In genomic region chr7:87218941-87219544, GRCh38 we compare ENCODE assay signal across 1 cellular context.
A peak's percentile ranks its signal among the peaks of the same experiment; 100 is the strongest.
TF ChIP-seq lines count a peak whose summit lies in the region.

No MANE protein-coding gene starts in this region.

TF ChIP-seq in K562, 482 proteins besides CTCF, POLR2A, EP300 and RAD21 (continued from another document):
- TF ChIP-seq, protein P1, sequence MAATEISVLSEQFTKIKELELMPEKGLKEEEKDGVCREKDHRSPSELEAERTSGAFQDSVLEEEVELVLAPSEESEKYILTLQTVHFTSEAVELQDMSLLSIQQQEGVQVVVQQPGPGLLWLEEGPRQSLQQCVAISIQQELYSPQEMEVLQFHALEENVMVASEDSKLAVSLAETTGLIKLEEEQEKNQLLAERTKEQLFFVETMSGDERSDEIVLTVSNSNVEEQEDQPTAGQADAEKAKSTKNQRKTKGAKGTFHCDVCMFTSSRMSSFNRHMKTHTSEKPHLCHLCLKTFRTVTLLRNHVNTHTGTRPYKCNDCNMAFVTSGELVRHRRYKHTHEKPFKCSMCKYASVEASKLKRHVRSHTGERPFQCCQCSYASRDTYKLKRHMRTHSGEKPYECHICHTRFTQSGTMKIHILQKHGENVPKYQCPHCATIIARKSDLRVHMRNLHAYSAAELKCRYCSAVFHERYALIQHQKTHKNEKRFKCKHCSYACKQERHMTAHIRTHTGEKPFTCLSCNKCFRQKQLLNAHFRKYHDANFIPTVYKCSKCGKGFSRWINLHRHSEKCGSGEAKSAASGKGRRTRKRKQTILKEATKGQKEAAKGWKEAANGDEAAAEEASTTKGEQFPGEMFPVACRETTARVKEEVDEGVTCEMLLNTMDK (IDR thresholded peaks at IDR 0.05; ENCODE audit: borderline replicate concordance, insufficient read depth, low read depth, low read length, poor library complexity, severe bottlenecking) = peak; percentile 41
- TF ChIP-seq ARID4B (CRISPR knock-in tag; IDR thresholded peaks at IDR 0.05) (peak; percentile 56; the same call in 1 of the 2 replicates), TBP (optimal IDR thresholded peaks at IDR 0.05; ENCODE audit: low read depth, low read length) (no peak), ETV5 (CRISPR knock-in tag; IDR thresholded peaks at IDR 0.05; ENCODE audit: low read depth) (0 out of 2 replicates have a peak, but pooled peaks have one; percentile 35), DIDO1 (tag; IDR thresholded peaks at IDR 0.05; ENCODE audit: low read depth) (0 out of 2 replicates have a peak, but pooled peaks have one; percentile 55), HNRNPLL (IDR thresholded peaks at IDR 0.05; ENCODE audit: low read depth, low read length, poor library complexity, severe bottlenecking) (peak; percentile 4), BRD9 (IDR thresholded peaks at IDR 0.05; ENCODE audit: low read depth, partially characterized antibody) (no peak), ZNF778 (CRISPR knock-in tag; IDR thresholded peaks at IDR 0.05) (no peak), ZNF830 (CRISPR knock-in tag; IDR thresholded peaks at IDR 0.05) (0 out of 2 replicates have a peak, but pooled peaks have one; percentile 65), CBX5 (IDR thresholded peaks at IDR 0.05; ENCODE audit: borderline replicate concordance, low read depth) (no peak), ATF6 (CRISPR knock-in tag; IDR thresholded peaks at IDR 0.05) (0 out of 2 replicates have a peak, but pooled peaks have one; percentile 68), ZNF316 (IDR thresholded peaks at IDR 0.05) (peak; percentile 29; the same call in 1 of the 2 replicates), SPI1 (IDR thresholded peaks at IDR 0.05; ENCODE audit: borderline replicate concordance, low read depth, low read length) (peak; percentile 61; the same call in 1 of the 2 replicates), MTA3 (IDR thresholded peaks at IDR 0.05; ENCODE audit: borderline replicate concordance) (peak; percentile 46; the same call in 1 of the 2 replicates), YY1 (IDR thresholded peaks at IDR 0.05; ENCODE audit: borderline replicate concordance in 1 of 3, control insufficient read depth in 1 of 3, extremely low read depth in 1 of 3, insufficient read depth in 3 of 3, insufficient read length in 1 of 3, insufficient replicate concordance in 2 of 3, low read depth in 1 of 3, low read length in 2 of 3) (peak in 1 of 3 experiments; percentile 45), KLF13 (tag; IDR thresholded peaks at IDR 0.05; ENCODE audit: borderline replicate concordance, low read depth) (0 out of 2 replicates have a peak, but pooled peaks have one; percentile 64)
- TF ChIP-seq, protein P2, sequence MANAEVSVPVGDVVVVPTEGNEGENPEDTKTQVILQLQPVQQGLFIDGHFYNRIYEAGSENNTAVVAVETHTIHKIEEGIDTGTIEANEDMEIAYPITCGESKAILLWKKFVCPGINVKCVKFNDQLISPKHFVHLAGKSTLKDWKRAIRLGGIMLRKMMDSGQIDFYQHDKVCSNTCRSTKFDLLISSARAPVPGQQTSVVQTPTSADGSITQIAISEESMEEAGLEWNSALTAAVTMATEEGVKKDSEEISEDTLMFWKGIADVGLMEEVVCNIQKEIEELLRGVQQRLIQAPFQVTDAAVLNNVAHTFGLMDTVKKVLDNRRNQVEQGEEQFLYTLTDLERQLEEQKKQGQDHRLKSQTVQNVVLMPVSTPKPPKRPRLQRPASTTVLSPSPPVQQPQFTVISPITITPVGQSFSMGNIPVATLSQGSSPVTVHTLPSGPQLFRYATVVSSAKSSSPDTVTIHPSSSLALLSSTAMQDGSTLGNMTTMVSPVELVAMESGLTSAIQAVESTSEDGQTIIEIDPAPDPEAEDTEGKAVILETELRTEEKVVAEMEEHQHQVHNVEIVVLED (CRISPR knock-in tag; IDR thresholded peaks at IDR 0.05) = no peak
